In the genomic region with DNA sequence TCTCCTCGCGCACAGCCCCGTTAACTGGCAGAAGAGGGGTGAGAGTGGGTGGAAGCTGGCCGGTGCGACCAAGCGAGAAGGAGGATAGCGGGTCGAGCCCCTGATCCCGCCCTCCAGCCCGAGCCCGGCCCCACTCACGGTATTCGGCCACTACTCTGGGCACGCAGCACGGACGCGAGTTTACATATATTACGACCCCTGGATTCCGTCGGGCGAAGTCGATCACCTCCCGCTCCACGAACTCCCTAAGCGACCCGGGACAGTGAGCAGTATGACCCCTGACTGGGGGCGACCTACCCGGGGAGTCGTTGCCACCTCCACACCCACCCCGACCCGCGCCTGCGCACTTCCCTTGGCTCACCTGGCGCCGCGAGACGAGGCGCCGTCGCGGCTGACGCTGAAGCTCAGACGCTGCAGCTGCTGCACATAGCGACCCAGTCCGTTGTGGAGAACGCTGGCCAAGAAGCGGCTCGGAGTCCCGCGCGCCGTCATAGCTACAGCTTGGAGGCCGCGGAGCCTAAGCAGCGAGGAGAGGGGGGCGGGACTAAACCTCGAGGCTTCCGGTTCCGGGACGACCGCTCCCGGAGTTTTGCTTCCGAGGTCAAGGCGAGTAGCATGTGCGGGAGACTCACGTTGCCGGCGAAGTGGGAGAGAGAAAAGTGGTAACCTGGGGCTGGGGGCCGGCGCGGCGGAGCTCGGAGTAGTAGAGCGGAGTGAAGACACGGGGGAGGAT, we compare ENCODE assay signal across 8 cellular contexts. TPM values are rescaled to one million over a fixed set of nuclear protein-coding genes. Genes with fewer than 3 reads are reported as not detected.
A peak's percentile ranks its signal among the peaks of the same experiment; 100 is the strongest.
DNase-seq lines count a peak whose midpoint lies in the region; ATAC-seq, FAIRE-seq and TF ChIP-seq lines count a peak whose summit lies in the region.

A gene (minus strand): TSS at position 546 of the 733 bp plus-strand sequence. CDS start 54 bp downstream, at position 492.
A gene (plus strand): TSS at position 592 of the 733 bp plus-strand sequence. CDS start 668 bp downstream, outside the sequence.

- WGBS in HUES64 = under 1% methylated on average over 75 of the region's 75 CpGs
- 2% methylated on average over 40 of the region's 75 CpGs for WGBS in esophagus muscularis mucosa

- no peaks in the 10 kb centered on the region for H3K27me3 ChIP-seq in HUES64 (ENCODE audit: insufficient read depth, low read length)
- H3K27me3 ChIP-seq in Panc1 (ENCODE audit: control insufficient read depth, insufficient read depth, low read length) = no peaks in the 10 kb centered on the region
- H3K27me3 ChIP-seq in esophagus muscularis mucosa = no peaks in the 10 kb centered on the region
- H3K27me3 ChIP-seq in muscle layer of duodenum (ENCODE audit: low read depth, low read length) = no peaks in the 10 kb centered on the region

- in situ Hi-C loops in Panc1 (cut with HindIII; ENCODE audit: low pct_unique_long_range_greater_than_20kb, low sequenced_read_pairs) = no loop called here

- FAIRE-seq in D721Med (lab: Jason Lieb, UNC) = no peak

- no peak for TF ChIP-seq POLR2A in esophagus muscularis mucosa (IDR thresholded peaks at IDR 0.05; ENCODE audit: low read depth)

- H3K4me3 ChIP-seq in HUES64 (ENCODE audit: low read length) (peak within 1 kb of the TSS; percentile 81), Panc1 (ENCODE audit: low read depth in 2 of 2, low read length in 2 of 2) (peak within 1 kb of the TSS; percentile 84 to 98), esophagus muscularis mucosa (peak within 1 kb of the TSS; percentile 76 to 92 (median 90)), muscle layer of duodenum (ENCODE audit: low read depth in 1 of 2, low read length in 2 of 2) (peak within 1 kb of the TSS; percentile 91 to 99)

- H3K36me3 ChIP-seq in HUES64 (ENCODE audit: insufficient read depth, low read length) (peaks cover 48% of the 10 kb centered on the region), Panc1 (ENCODE audit: control insufficient read depth, insufficient read depth, low read length) (peaks cover 26% of the 10 kb centered on the region), esophagus muscularis mucosa (peaks cover 9 to 67% (median 55%) of the 10 kb centered on the region in 4 donors), muscle layer of duodenum (ENCODE audit: control insufficient read depth in 1 of 2, insufficient read depth in 2 of 2, low read length in 2 of 2) (peaks cover 27 to 31% of the 10 kb centered on the region in 2 donors)

- no TSS peak for BruUV-seq in Panc1 (replicated peaks; lab: Mats Ljungman, UMichigan)

- H3K9me3 ChIP-seq in HUES64 (ENCODE audit: insufficient read depth, low read depth, low read length) (no peaks in the 10 kb centered on the region), Panc1 (ENCODE audit: control insufficient read depth, insufficient read depth, low read depth, low read length) (no peaks in the 10 kb centered on the region), esophagus muscularis mucosa (no peaks in the 10 kb centered on the region), muscle layer of duodenum (ENCODE audit: control insufficient read depth in 1 of 2, low read length in 2 of 2) (no peaks in the 10 kb centered on the region)

- CTCF ChIA-PET in Panc1 (lab: Charles Lee) = no interaction called here

- TF ChIP-seq EP300 in esophagus muscularis mucosa (IDR thresholded peaks at IDR 0.05) = no peak

- H3K4me1 ChIP-seq in HUES64 (ENCODE audit: insufficient read depth, low read length) (no peaks in the 10 kb centered on the region), Panc1 (ENCODE audit: control insufficient read depth, insufficient read depth, low read length) (peaks cover 30% of the 10 kb centered on the region), esophagus muscularis mucosa (peaks cover 22 to 51% (median 38%) of the 10 kb centered on the region in 4 donors), muscle layer of duodenum (ENCODE audit: control insufficient read depth in 1 of 2, insufficient read depth in 2 of 2, low read length in 2 of 2) (peaks cover 13 to 22% of the 10 kb centered on the region in 2 donors)

- intact Hi-C loops in Panc1 (cut with micrococcal nuclease; ENCODE audit: unreplicated experiment) = no loop called here
- intact Hi-C loops in esophagus muscularis mucosa (cut with DNase I) = loop anchor here (5.0 kb wide), 1 partner anchor 40 kb away; no protein-coding TSS in a partner anchor

- peak within 1 kb of the TSS; percentile 86 for H3K9ac ChIP-seq in HUES64 (ENCODE audit: low read depth, low read length)

- ATAC-seq in GM21381 (IDR thresholded peaks at IDR 0.05; ENCODE audit: unreplicated experiment) (peak; percentile 88), Panc1 (peak; percentile 95)

- TF ChIP-seq CTCF in D721Med (IDR thresholded peaks at IDR 0.05; ENCODE audit: insufficient read depth, missing control alignments) (no peak), Panc1 (IDR thresholded peaks at IDR 0.05) (no peak), esophagus muscularis mucosa (IDR thresholded peaks at IDR 0.05) (peak in 1 of 3 experiments; percentile 8)

- peak within 1 kb of the TSS; percentile 65 for H3K27ac ChIP-seq in HUES64 (ENCODE audit: low read depth, low read length)
- H3K27ac ChIP-seq in Panc1 (ENCODE audit: low read length) = peak within 1 kb of the TSS; percentile 95
- peak within 1 kb of the TSS; percentile 77 to 86 (median 82) for H3K27ac ChIP-seq in esophagus muscularis mucosa (replicated peaks in 1 of 4)
- no peak within 1 kb of the TSS for H3K27ac ChIP-seq in muscle layer of duodenum (ENCODE audit: low read length)

- POLR2A ChIA-PET in Panc1 (lab: Charles Lee) = no interaction called here

- peak; percentile 90 for DNase-seq in D721Med (ENCODE audit: insufficient read length, low spot score)
- no peak for DNase-seq in Panc1 (ENCODE audit: low read depth, low spot score)
- DNase-seq in activated T-cell treated with anti-CD3 and anti-CD28 coated beads, Interleukin-2, amount 50 U/mL, for 48 hours = peak; percentile 87 to 90
- peak; percentile 97 for DNase-seq in esophagus muscularis mucosa (ENCODE audit: extremely low spot score)
- peak; percentile 70 for DNase-seq in stimulated activated CD8-positive, alpha-beta memory T cell treated with anti-CD3 and anti-CD28 coated beads, Interleukin-7, amount 100 ng/mL, for 24 hours (ENCODE audit: low read depth)

RNA-seq across cellular contexts. Expression of the first gene that starts in this region (rescaled TPM):
- 66.9 TPM for polyA plus RNA-seq in HUES64 (2013, experiment 1 of 2)
- 66.4 TPM for polyA plus RNA-seq in HUES64 (2013, experiment 2 of 2)
- total RNA-seq in Panc1 (2021; ENCODE audit: unreplicated experiment) (108 TPM), esophagus muscularis mucosa (10 to 100 TPM; 54.4 to 98.8 (median 82.4) TPM)
- polyA plus RNA-seq in Panc1 (2012; ENCODE audit: insufficient read length) = 196 TPM

RNA-seq across cellular contexts. Expression of the second gene that starts in this region (rescaled TPM):
- 24.2 TPM for polyA plus RNA-seq in HUES64 (2013, experiment 1 of 2)
- 17.8 TPM for polyA plus RNA-seq in HUES64 (2013, experiment 2 of 2)
- total RNA-seq in Panc1 (2021; ENCODE audit: unreplicated experiment) (30.5 TPM), esophagus muscularis mucosa (10 to 100 TPM in 2 of 4 donors, 1 to 10 TPM in 2; 3.7 to 11.1 (median 9.0) TPM)
- 25.0 TPM for polyA plus RNA-seq in Panc1 (2012; ENCODE audit: insufficient read length)
